In genomic region chr6:30556714-30556963, GRCh38 we compare ENCODE assay signal across 8 cellular contexts. TPM values are rescaled to one million over a fixed set of nuclear protein-coding genes. Genes with fewer than 3 reads are reported as not detected.
A peak's percentile ranks its signal among the peaks of the same experiment; 100 is the strongest.
DNase-seq lines count a peak whose midpoint lies in the region; ATAC-seq and TF ChIP-seq lines count a peak whose summit lies in the region.

No MANE protein-coding gene starts in this region.

- H3K9ac ChIP-seq in HUES48 (ENCODE audit: low read depth, low read length) (peak overlapping the region; percentile 89), skeletal muscle satellite cell (ENCODE audit: low read depth, low read length) (peak overlapping the region; percentile 93)

- peak overlapping the region; percentile 100 for H3K4me2 ChIP-seq in skeletal muscle satellite cell (ENCODE audit: low read length)

- H3K36me3 ChIP-seq in HUES48 (ENCODE audit: control insufficient read depth, insufficient read depth, low read length) (peaks cover 45% of the 10 kb centered on the region), heart left ventricle (peaks cover 0 to 40% (median 29%) of the 10 kb centered on the region in 9 donors), skeletal muscle satellite cell (ENCODE audit: insufficient read depth, low read length) (peaks cover 27% of the 10 kb centered on the region)

- TF ChIP-seq CTCF in heart left ventricle (IDR thresholded peaks at IDR 0.05), result no peak

- WGBS in heart left ventricle, 4 donors, result 0 to 1% (median 1%) methylated on average over 13 of the region's 13 CpGs

- H3K4me1 Mint-ChIP-seq in activated T-helper 17 cell treated with anti-CD3 and anti-CD28 coated beads, Interleukin-2, amount 50 U/mL, for 72 hours, result peaks cover 37% of the 10 kb centered on the region

- peak overlapping the region; percentile 96 for H3K4me3 Mint-ChIP-seq in activated T-helper 17 cell treated with anti-CD3 and anti-CD28 coated beads, Interleukin-2, amount 50 U/mL, for 72 hours

- no peak for ATAC-seq in activated T-helper 17 cell treated with anti-CD3 and anti-CD28 coated beads, Interleukin-2, amount 50 U/mL, for 72 hours (replicated peaks)
- no peak for ATAC-seq in heart left ventricle
- no peak for ATAC-seq in GM18909 (IDR thresholded peaks at IDR 0.05; ENCODE audit: poor library complexity, unreplicated experiment)

- no peaks in the 10 kb centered on the region for H3K27me3 ChIP-seq in HUES48 (ENCODE audit: control insufficient read depth, insufficient read depth, low read length)
- no peaks in the 10 kb centered on the region for H3K27me3 ChIP-seq in heart left ventricle
- H3K27me3 ChIP-seq in skeletal muscle satellite cell (ENCODE audit: control insufficient read depth, insufficient read depth, low read length), result no peaks in the 10 kb centered on the region

- peak overlapping the region; percentile 99 for H3K27ac Mint-ChIP-seq in activated T-helper 17 cell treated with anti-CD3 and anti-CD28 coated beads, Interleukin-2, amount 50 U/mL, for 72 hours

- H3K4me3 ChIP-seq in HUES48 (ENCODE audit: low read depth, low read length) (peak overlapping the region; percentile 97), heart left ventricle (peak overlapping the region; percentile 73 to 99 (median 90)), skeletal muscle satellite cell (ENCODE audit: low read length) (peak overlapping the region; percentile 95)

- 0 out of 2 replicates have a peak, but pooled peaks cover 5% of the 10 kb centered on the region for H3K4me1 ChIP-seq in HUES48 (ENCODE audit: control insufficient read depth, insufficient read depth, low read length)
- H3K4me1 ChIP-seq in heart left ventricle, result peaks cover 0 to 30% (median 17%) of the 10 kb centered on the region in 12 donors
- H3K4me1 ChIP-seq in skeletal muscle satellite cell (ENCODE audit: control insufficient read depth, insufficient read depth, low read length), result peaks cover 17% of the 10 kb centered on the region

- peaks cover 100% of the 10 kb centered on the region for H3K36me3 Mint-ChIP-seq in activated T-helper 17 cell treated with anti-CD3 and anti-CD28 coated beads, Interleukin-2, amount 50 U/mL, for 72 hours (ENCODE audit: low read depth)

- intact Hi-C loops in heart left ventricle (cut with DNase I), result loop anchor here in 5 of 10 donors (1.0 to 10.0 kb wide), 8 partner anchors 14 to 168 kb away; partner anchors contain the start of genes ABCF1 (in 3 of the 5), MRPS18B (in 2 of the 5), PPP1R10 (in 2 of the 5) and TUBB (in 2 of the 5)

- H3K9me3 Mint-ChIP-seq in activated T-helper 17 cell treated with anti-CD3 and anti-CD28 coated beads, Interleukin-2, amount 50 U/mL, for 72 hours, result no peaks in the 10 kb centered on the region

- H3K27me3 Mint-ChIP-seq in activated T-helper 17 cell treated with anti-CD3 and anti-CD28 coated beads, Interleukin-2, amount 50 U/mL, for 72 hours, result no peaks in the 10 kb centered on the region

- DNase-seq in Ammon's horn (ENCODE audit: low spot score) (peak; percentile 96), heart left ventricle (peak; percentile 88 to 92 (median 90)), NCI-H1417 (lab: John Stamatoyannopoulos, UW) (no peak), AML-193 (lab: John Stamatoyannopoulos, UW) (no peak)

- H3K9me3 ChIP-seq in HUES48 (ENCODE audit: control insufficient read depth, insufficient read depth, low read length) (no peaks in the 10 kb centered on the region), heart left ventricle (no peaks in the 10 kb centered on the region), skeletal muscle satellite cell (replicated peaks; ENCODE audit: low read length) (no peaks in the 10 kb centered on the region)

- peak overlapping the region; percentile 97 for H3K27ac ChIP-seq in HUES48 (ENCODE audit: low read depth, low read length)
- H3K27ac ChIP-seq in heart left ventricle, result peak overlapping the region; percentile 95 to 99 (median 98)

- no peak for TF ChIP-seq POLR2A in heart left ventricle (IDR thresholded peaks at IDR 0.05)

RNA-seq across cellular contexts. Expression of gene GNL1, which starts 0.3 kb away (rescaled TPM):
- total RNA-seq in activated T-helper 17 cell treated with anti-CD3 and anti-CD28 coated beads, Interleukin-2, amount 50 U/mL, for 72 hours, result 100 to 1,000 TPM; 102 to 117 TPM
- 10 to 100 TPM in 8 of 9 donors, 1 to 10 TPM in 1; 9.1 to 32.4 (median 17.4) TPM for total RNA-seq in heart left ventricle
- 10 to 100 TPM; 17.7 to 33.5 TPM for polyA plus RNA-seq in heart left ventricle
- total RNA-seq in skeletal muscle satellite cell (2012; rRNA removed), result 35.4 and 41.1 TPM in 2 replicates

RNA-seq across cellular contexts. Expression of gene PRR3, which starts 0.5 kb away (rescaled TPM):
- total RNA-seq in activated T-helper 17 cell treated with anti-CD3 and anti-CD28 coated beads, Interleukin-2, amount 50 U/mL, for 72 hours, result 10 to 100 TPM; 22.1 to 23.1 TPM
- 1 to 10 TPM; 1.9 to 4.5 (median 2.9) TPM for total RNA-seq in heart left ventricle
- 1 to 10 TPM; 3.4 to 3.6 TPM for polyA plus RNA-seq in heart left ventricle
- total RNA-seq in skeletal muscle satellite cell (2012; rRNA removed), result 3.9 and 10.4 TPM in 2 replicates

RNA-seq across cellular contexts. Expression of gene ABCF1, which starts 14.6 kb away (rescaled TPM):
- total RNA-seq in activated T-helper 17 cell treated with anti-CD3 and anti-CD28 coated beads, Interleukin-2, amount 50 U/mL, for 72 hours, result 10 to 100 TPM; 65.0 to 98.2 TPM
- total RNA-seq in heart left ventricle, result 10 to 100 TPM; 35.1 to 49.0 (median 39.8) TPM
- polyA plus RNA-seq in heart left ventricle, result 10 to 100 TPM; 28.0 to 76.8 TPM
- 34.5 and 34.7 TPM in 2 replicates for total RNA-seq in skeletal muscle satellite cell (2012; rRNA removed)

Comparison
In these comparisons a context has a peak if more than half of its experiments do, and no peak if none do; other contexts are left out.
1. DNase-seq: peak in Ammon's horn (single experiment) and heart left ventricle (5 of 5); none in NCI-H1417 (0 of 3) and AML-193 (0 of 2).
2. RNA of gene PRR3, which starts 0.5 kb away (total RNA-seq): 22.1 to 23.1 TPM in activated T-helper 17 cell treated with anti-CD3 and anti-CD28 coated beads, Interleukin-2, amount 50 U/mL, for 72 hours; 1.9 to 4.5 TPM in heart left ventricle; every median in the first group is over 4 times any median in the second.
3. Peak in every context shown above with its lines, with median percentiles within 50 percentile points of each other: H3K4me3 ChIP-seq.